Comparison of ENCODE assay signal across 22 cellular contexts in genomic region chr2:240351088-240351741, GRCh38.
A peak's percentile ranks its signal among the peaks of the same experiment; 100 is the strongest.
DNase-seq lines count a peak whose midpoint lies in the region; ATAC-seq and TF ChIP-seq lines count a peak whose summit lies in the region.
"Had no signal": no experiment of that assay in that cellular context is flagged by ENCODE, and none has a peak within 500 bp of the region (broad histone marks: within the 10 kb centered on the region; RNA-seq: fewer than 3 reads in every experiment).

No MANE protein-coding gene starts in this region.

- H3K27ac ChIP-seq in DND-41 (ENCODE audit: low read length): no peak overlapping the region
- H3K27ac ChIP-seq in RWPE2 (ENCODE audit: poor library complexity, severe bottlenecking): no peak overlapping the region
- H3K27ac ChIP-seq: HL-60, upper lobe of left lung had no signal

- no peak overlapping the region for H3K4me3 ChIP-seq in DND-41 (ENCODE audit: low read depth in 1 of 2, low read length in 2 of 2)
- H3K4me3 ChIP-seq in RWPE2 (ENCODE audit: severe bottlenecking): no peak overlapping the region
- no peak overlapping the region for H3K4me3 ChIP-seq in fibroblast of villous mesenchyme (ENCODE audit: low read depth, low read length)
- H3K4me3 ChIP-seq: GM23338, upper lobe of left lung had no signal

- H2AFZ ChIP-seq in DND-41 (ENCODE audit: low read depth, low read length): no peak overlapping the region
- H2AFZ ChIP-seq: GM23338 had no signal

- H3K4me2 ChIP-seq in DND-41 (ENCODE audit: insufficient read depth, low read length): no peak overlapping the region
- H3K4me2 ChIP-seq: GM23338 had no signal

- TF ChIP-seq CTCF in DND-41 (IDR thresholded peaks at IDR 0.05; ENCODE audit: borderline replicate concordance, extremely low read depth, low read length, poor library complexity, severe bottlenecking) (no peak), RWPE2 (IDR thresholded peaks at IDR 0.05; ENCODE audit: poor library complexity, severe bottlenecking) (no peak), fibroblast of villous mesenchyme (IDR thresholded peaks at IDR 0.05; ENCODE audit: insufficient read depth, low read depth, low read length) (no peak)

- intact Hi-C loops in posterior vena cava (cut with DNase I): no loop called here

- no peaks in the 10 kb centered on the region for H3K79me2 ChIP-seq in DND-41 (ENCODE audit: insufficient read depth, low read length)

- ATAC-seq in DND-41 (ENCODE audit: insufficient read depth, low read depth) (0 out of 3 replicates have a peak, but pooled peaks have one; percentile 24), RWPE2 (ENCODE audit: low read depth) (no peak), HG03342 (IDR thresholded peaks at IDR 0.05; ENCODE audit: unreplicated experiment) (no peak), HG02642 (IDR thresholded peaks at IDR 0.05; ENCODE audit: poor library complexity, unreplicated experiment) (no peak)
- ATAC-seq: GM23338; left lobe of liver; stimulated activated memory B cell treated with anti-CD40 and anti-IgM and Interleukin-4, amounts not matched to agents 10 μg/mL and 1 μg/mL and 100 μg/mL, for 72 hours had no signal

- no peak overlapping the region for H3K9ac ChIP-seq in DND-41 (ENCODE audit: low read depth, low read length)

- H3K36me3 ChIP-seq in DND-41 (ENCODE audit: insufficient read depth, low read length): no peaks in the 10 kb centered on the region
- H3K36me3 ChIP-seq in RWPE2 (ENCODE audit: low read depth): no peaks in the 10 kb centered on the region
- H3K36me3 ChIP-seq: upper lobe of left lung had no signal

- DNase-seq in DND-41: no peak
- DNase-seq in RWPE2 (ENCODE audit: low spot score): peak; percentile 55
- DNase-seq in fibroblast of villous mesenchyme (ENCODE audit: low read depth): peak; percentile 48
- peak; percentile 54 for DNase-seq in posterior vena cava (ENCODE audit: low spot score)
- no peak for DNase-seq in NOMO-1 treated with DMSO at 0.1 percent for 48 hours (lab: John Stamatoyannopoulos, UW; ENCODE audit: unreplicated experiment)
- DNase-seq: activated effector memory CD4-positive, alpha-beta T cell treated with Interleukin-2 at 50 U/mL for 16 hours; activated T-cell treated with anti-CD3 and anti-CD28 coated beads for 4 hours; CD4-positive, CD25-positive, alpha-beta regulatory T cell; MV-4-11; naive B cell; NCI-H1436 treated with DMSO at 0.1 percent for 48 hours; NCI-H82; retina; stimulated activated CD4-positive, alpha-beta T cell treated with anti-CD3 and anti-CD28 coated beads, Interleukin-12 subunit alpha, Interleukin-12 subunit beta, amount 100 ng/mL, for 4 hours; stimulated activated CD4-positive, alpha-beta T cell treated with anti-CD3 and anti-CD28 coated beads, Interleukin-4, amount 100 ng/mL, for 24 hours; upper lobe of left lung had no signal

- no peaks in the 10 kb centered on the region for H3K4me1 ChIP-seq in DND-41 (ENCODE audit: insufficient read depth, low read length)
- no peaks in the 10 kb centered on the region for H3K4me1 ChIP-seq in RWPE2 (ENCODE audit: insufficient read depth, poor library complexity, severe bottlenecking)
- H3K4me1 ChIP-seq: upper lobe of left lung had no signal

- H3K27me3 ChIP-seq in DND-41 (ENCODE audit: insufficient read depth, low read length, poor library complexity): peaks cover 3% of the 10 kb centered on the region
- no peaks in the 10 kb centered on the region for H3K27me3 ChIP-seq in RWPE2 (ENCODE audit: insufficient read depth, poor library complexity, severe bottlenecking)
- H3K27me3 ChIP-seq: upper lobe of left lung had no signal

- H3K9me3 ChIP-seq in DND-41 (ENCODE audit: insufficient read depth, low read length, severe bottlenecking): no peaks in the 10 kb centered on the region
- H3K9me3 ChIP-seq in RWPE2 (ENCODE audit: severe bottlenecking): no peaks in the 10 kb centered on the region
- H3K9me3 ChIP-seq: upper lobe of left lung had no signal

- no peaks in the 10 kb centered on the region for H4K20me1 ChIP-seq in DND-41 (ENCODE audit: insufficient read depth, low read length)

Comparison
In these comparisons a context has a peak if more than half of its experiments do, and no peak if none do; other contexts are left out.
1. DNase-seq: peak in RWPE2 (single experiment), fibroblast of villous mesenchyme (single experiment) and posterior vena cava (single experiment); none in DND-41 (single experiment) and NOMO-1 treated with DMSO at 0.1 percent for 48 hours (single experiment).